Comparison of ENCODE assay signal across 33 cellular contexts in genomic region chr11:1719781-1720180, GRCh38. TPM values are rescaled to one million over a fixed set of nuclear protein-coding genes. Genes with fewer than 3 reads are reported as not detected.
"Had no signal": no experiment of that assay in that cellular context is flagged by ENCODE, and none has a peak within 500 bp of the region (broad histone marks: within the 10 kb centered on the region; RNA-seq: fewer than 3 reads in every experiment).

No MANE protein-coding gene starts in this region.

- H3K36me3 ChIP-seq: adrenal gland, brain microvascular endothelial cell, breast epithelium had no signal

- H3K4me3 ChIP-seq: adrenal gland, breast epithelium had no signal

- H3K4me1 ChIP-seq: adrenal gland, body of pancreas, breast epithelium had no signal

- DNase-seq: activated B cell treated with CpG ODN at 0.5 μM for 24 hours; activated CD4-positive, alpha-beta memory T cell treated with anti-CD3 and anti-CD28 coated beads for 36 hours; activated CD4-positive, alpha-beta T cell treated with anti-CD3 and anti-CD28 coated beads for 4 hours; activated CD4-positive, alpha-beta T cell treated with anti-CD3 and anti-CD28 coated beads, Interleukin-2, amount 10 ng/mL, durations not matched to agents 24 days and 14 days; activated CD4-positive, alpha-beta T cell treated with anti-CD3 and anti-CD28 coated beads, Interleukin-2, amount 50 U/mL, for 1 hour; activated CD4-positive, alpha-beta T cell treated with anti-CD3 and anti-CD28 coated beads, Interleukin-2, amount 50 U/mL, for 4 hours; activated CD4-positive, CD25-positive, alpha-beta regulatory T cell treated with anti-CD3 and anti-CD28 coated beads, Interleukin-2, amount 50 U/mL, for 72 hours; activated CD8-positive, alpha-beta memory T cell treated with anti-CD3 and anti-CD28 coated beads, Interleukin-2, amount 50 U/mL, for 4 hours; activated CD8-positive, alpha-beta T cell treated with anti-CD3 and anti-CD28 coated beads for 36 hours; activated gamma-delta T cell treated with Interleukin-2 at 50 U/mL for 16 hours; activated naive CD4-positive, alpha-beta T cell; activated naive CD4-positive, alpha-beta T cell treated with anti-CD3 and anti-CD28 coated beads for 36 hours; activated naive CD4-positive, alpha-beta T cell treated with anti-CD3 and anti-CD28 coated beads, Interleukin-2, amount 50 U/mL, for 16 hours; activated naive CD8-positive, alpha-beta T cell treated with anti-CD3 and anti-CD28 coated beads for 36 hours; activated T-cell treated with anti-CD3 and anti-CD28 coated beads, Interleukin-2, amount 50 U/mL, for 24 hours; activated T-cell treated with anti-CD3 and anti-CD28 coated beads, Interleukin-2, amount 50 U/mL, for 48 hours; amniotic stem cell; aorta; body of pancreas; brain microvascular endothelial cell; central memory CD4-positive, alpha-beta T cell; T-helper 2 cell; T-helper 9 cell had no signal

- FAIRE-seq: astrocyte had no signal

- ATAC-seq: activated CD8-positive, alpha-beta T cell treated with anti-CD3 and anti-CD28 coated beads for 36 hours; activated naive CD4-positive, alpha-beta T cell treated with anti-CD3 and anti-CD28 coated beads, Interleukin-2, amount 50 U/mL, for 72 hours; activated T-helper 17 cell treated with anti-CD3 and anti-CD28 coated beads, Interleukin-2, amount 50 U/mL, for 72 hours; body of pancreas had no signal

- H3K27me3 ChIP-seq: adrenal gland, body of pancreas, brain microvascular endothelial cell, breast epithelium had no signal

- H3K27ac ChIP-seq: adrenal gland, body of pancreas, brain microvascular endothelial cell, breast epithelium, VCaP had no signal

- H3K9me3 ChIP-seq: adrenal gland, body of pancreas, breast epithelium had no signal

RNA-seq across cellular contexts. Expression of gene KRTAP5-6, which starts 22.8 kb away (rescaled TPM):
- total RNA-seq: activated B cell treated with CpG ODN at 0.5 μM for 24 hours; activated CD4-positive, alpha-beta memory T cell treated with anti-CD3 and anti-CD28 coated beads for 36 hours; activated CD4-positive, alpha-beta T cell treated with anti-CD3 and anti-CD28 coated beads, Interleukin-2, amount 10 ng/mL, durations not matched to agents 24 days and 14 days; activated CD8-positive, alpha-beta memory T cell treated with anti-CD3 and anti-CD28 coated beads for 36 hours; activated CD8-positive, alpha-beta T cell treated with anti-CD3 and anti-CD28 coated beads for 36 hours; activated naive CD4-positive, alpha-beta T cell treated with anti-CD3 and anti-CD28 coated beads for 36 hours; activated naive CD4-positive, alpha-beta T cell treated with anti-CD3 and anti-CD28 coated beads, Interleukin-2, amount 50 U/mL, for 72 hours; activated naive CD8-positive, alpha-beta T cell treated with anti-CD3 and anti-CD28 coated beads for 36 hours; activated T-helper 1 cell treated with anti-CD3 and anti-CD28 coated beads, Interleukin-12 subunit alpha, Interleukin-12 subunit beta, Interleukin-2, Interleukin-4 antibody, amounts not matched to agents 30 ng/mL and 10 ng/mL and 1 ng/mL, durations not matched to agents 14 hours and 24 hours and 36 hours; activated T-helper 17 cell treated with anti-CD3 and anti-CD28 coated beads, Interleukin-2, amount 50 U/mL, for 72 hours; aorta; astrocyte; body of pancreas; breast epithelium; cardiac septum; cerebellum had no signal
- polyA plus RNA-seq: adrenal gland, aorta had no signal

RNA-seq across cellular contexts. Expression of gene IFITM10, which starts 30.6 kb away (rescaled TPM):
- total RNA-seq: activated B cell treated with CpG ODN at 0.5 μM for 24 hours; activated naive CD8-positive, alpha-beta T cell treated with anti-CD3 and anti-CD28 coated beads for 36 hours had no signal
